In the genomic region with DNA sequence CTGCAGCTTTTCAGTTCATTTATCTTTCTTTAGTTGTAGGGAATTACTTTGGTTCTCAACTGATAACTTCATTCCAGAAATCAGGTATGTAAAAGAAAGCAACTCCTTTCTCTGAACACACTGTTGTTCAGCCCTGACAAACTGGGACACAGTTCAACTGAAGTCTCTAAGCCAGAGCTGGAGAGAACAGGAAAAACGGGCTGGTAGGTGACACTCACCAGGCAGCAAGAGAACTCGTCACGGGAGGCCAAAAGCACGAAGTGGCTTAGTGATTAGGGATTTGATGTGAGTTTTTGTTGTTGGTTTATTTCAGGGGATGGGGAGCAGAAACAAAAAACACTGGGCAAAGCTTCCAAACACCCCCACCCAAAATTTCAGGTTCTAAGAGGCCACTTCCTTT, we compare ENCODE assay signal across 8 cellular contexts. TPM values are rescaled to one million over a fixed set of nuclear protein-coding genes. Genes with fewer than 3 reads are reported as not detected.
DNase-seq lines count a peak whose midpoint lies in the region; ATAC-seq and TF ChIP-seq lines count a peak whose summit lies in the region.

No MANE protein-coding gene starts in this region.

- in situ Hi-C loops in GM13977 (cut with MboI; ENCODE audit: low pct_unique_long_range_greater_than_20kb, low sequenced_read_pairs, unreplicated experiment), result no loop called here

- no peaks in the 10 kb centered on the region for H3K27me3 ChIP-seq in right lobe of liver

- H3K4me3 ChIP-seq in right lobe of liver, result no peak overlapping the region

- no peak for ATAC-seq in activated naive CD4-positive, alpha-beta T cell treated with anti-CD3 and anti-CD28 coated beads, Interleukin-2, amount 50 U/mL, for 72 hours
- ATAC-seq in right lobe of liver (no peak), GM21528 (IDR thresholded peaks at IDR 0.05; ENCODE audit: low FRiP score, unreplicated experiment) (no peak), HG02884 (IDR thresholded peaks at IDR 0.05; ENCODE audit: unreplicated experiment) (no peak)

- no peaks in the 10 kb centered on the region for H3K9me3 ChIP-seq in right lobe of liver

- intact Hi-C loops in right lobe of liver (cut with DNase I), result no loop called here

- no peak for DNase-seq in T-helper 2 cell treated with Interferon-gamma antibody and Interleukin-4, amounts not matched to agents 5 μg/mL and 100 μg/mL, for 36 hours (ENCODE audit: low spot score)
- DNase-seq in T-helper 2 cell (no peak), right lobe of liver (no peak), superior temporal gyrus (ENCODE audit: extremely low spot score) (peak; percentile 45), GM13977 (ENCODE audit: low spot score) (no peak)
- DNase-seq in activated naive CD4-positive, alpha-beta T cell treated with anti-CD3 and anti-CD28 coated beads, Interleukin-2, amount 50 U/mL, for 72 hours (ENCODE audit: low spot score in 2 of 2), result no peak

- TF ChIP-seq POLR2A in right lobe of liver (IDR thresholded peaks at IDR 0.05), result no peak

- H3K36me3 Mint-ChIP-seq in T-helper 2 cell treated with Interferon-gamma antibody and Interleukin-4, amounts not matched to agents 5 μg/mL and 100 μg/mL, for 36 hours (ENCODE audit: low read depth), result peaks cover 85% of the 10 kb centered on the region
- peaks cover 57 to 89% of the 10 kb centered on the region in 2 donors for H3K36me3 Mint-ChIP-seq in activated naive CD4-positive, alpha-beta T cell treated with anti-CD3 and anti-CD28 coated beads, Interleukin-2, amount 50 U/mL, for 72 hours

- peaks cover 90% of the 10 kb centered on the region for H3K4me1 Mint-ChIP-seq in T-helper 2 cell treated with Interferon-gamma antibody and Interleukin-4, amounts not matched to agents 5 μg/mL and 100 μg/mL, for 36 hours (ENCODE audit: low read depth)

- peaks cover 0 to 65% (median 19%) of the 10 kb centered on the region in 4 donors for H3K4me1 ChIP-seq in right lobe of liver

- H3K27me3 Mint-ChIP-seq in T-helper 2 cell treated with Interferon-gamma antibody and Interleukin-4, amounts not matched to agents 5 μg/mL and 100 μg/mL, for 36 hours (ENCODE audit: low read depth), result no peaks in the 10 kb centered on the region

- peaks cover 0 to 63% (median 6%) of the 10 kb centered on the region in 4 donors for H3K36me3 ChIP-seq in right lobe of liver

- TF ChIP-seq CTCF in right lobe of liver (IDR thresholded peaks at IDR 0.05) (no peak), GM13977 (IDR thresholded peaks at IDR 0.05; ENCODE audit: extremely low read depth, insufficient read depth, missing control alignments) (no peak)

- peak overlapping the region in 2 of 3 donors; percentile 25 to 88 for H3K27ac ChIP-seq in right lobe of liver

- H3K9me3 Mint-ChIP-seq in T-helper 2 cell treated with Interferon-gamma antibody and Interleukin-4, amounts not matched to agents 5 μg/mL and 100 μg/mL, for 36 hours, result no peaks in the 10 kb centered on the region
- H3K9me3 Mint-ChIP-seq in activated naive CD4-positive, alpha-beta T cell treated with anti-CD3 and anti-CD28 coated beads, Interleukin-2, amount 50 U/mL, for 72 hours, result no peaks in the 10 kb centered on the region

- peak overlapping the region; percentile 100 for H3K27ac Mint-ChIP-seq in T-helper 2 cell treated with Interferon-gamma antibody and Interleukin-4, amounts not matched to agents 5 μg/mL and 100 μg/mL, for 36 hours
- H3K27ac Mint-ChIP-seq in activated naive CD4-positive, alpha-beta T cell treated with anti-CD3 and anti-CD28 coated beads, Interleukin-2, amount 50 U/mL, for 72 hours, result peak overlapping the region; percentile 96 to 100

- peak overlapping the region; percentile 97 for H3K4me3 Mint-ChIP-seq in T-helper 2 cell treated with Interferon-gamma antibody and Interleukin-4, amounts not matched to agents 5 μg/mL and 100 μg/mL, for 36 hours

- 50% methylated on average over 1 of the region's 4 CpGs for WGBS in right lobe of liver (ENCODE audit: insufficient coverage, low coverage, low lambda C conversion rate, missing lambda C conversion rate)

RNA-seq across cellular contexts. Expression of a gene that starts 54.1 kb away (rescaled TPM):
- 100 to 1,000 TPM; 521 to 691 TPM for total RNA-seq in activated naive CD4-positive, alpha-beta T cell treated with anti-CD3 and anti-CD28 coated beads, Interleukin-2, amount 50 U/mL, for 72 hours
- 100 to 1,000 TPM; 168 to 435 (median 222) TPM for total RNA-seq in right lobe of liver
